Comparison of ENCODE assay signal across 15 cellular contexts in genomic region chr12:19561411-19561961, GRCh38.
"Had no signal": no experiment of that assay in that cellular context is flagged by ENCODE, and none has a peak within 500 bp of the region (broad histone marks: within the 10 kb centered on the region; RNA-seq: fewer than 3 reads in every experiment).

No MANE protein-coding gene starts in this region.

- H3K9me3 ChIP-seq: heart left ventricle, tibial artery, uterus had no signal

- H3K27me3 ChIP-seq: heart left ventricle, tibial artery, uterus had no signal

- H3K4me1 ChIP-seq: heart left ventricle, uterus had no signal

- FAIRE-seq: endothelial cell of umbilical vein had no signal

- H3K27ac ChIP-seq: heart left ventricle, tibial artery, uterus had no signal

- H3K36me3 ChIP-seq: tibial artery, uterus had no signal

- H3K27ac Mint-ChIP-seq: activated CD4-positive, alpha-beta T cell treated with anti-CD3 and anti-CD28 coated beads, Interleukin-2, amount 10 ng/mL, durations not matched to agents 7 days and 5 days had no signal

- H3K4me3 Mint-ChIP-seq: activated CD4-positive, alpha-beta T cell treated with anti-CD3 and anti-CD28 coated beads, Interleukin-2, amount 10 ng/mL, durations not matched to agents 7 days and 5 days had no signal

- DNase-seq: activated CD4-positive, alpha-beta T cell treated with anti-CD3 and anti-CD28 coated beads, Interleukin-2, amount 10 ng/mL, durations not matched to agents 7 days and 5 days; activated naive CD4-positive, alpha-beta T cell treated with anti-CD3 and anti-CD28 coated beads, Interleukin-2, amount 50 U/mL, for 16 hours; central memory CD4-positive, alpha-beta T cell; cortex of kidney; effector CD4-positive, alpha-beta T cell; foreskin melanocyte; heart left ventricle; left colon; midbrain; stimulated activated CD4-positive, alpha-beta T cell treated with anti-CD3 and anti-CD28 coated beads, Interleukin-2, amount 100 ng/mL, for 48 hours; stimulated activated naive CD4-positive, alpha-beta T cell; tibial artery; uterus had no signal

- H3K27me3 Mint-ChIP-seq: activated CD4-positive, alpha-beta T cell treated with anti-CD3 and anti-CD28 coated beads, Interleukin-2, amount 10 ng/mL, durations not matched to agents 7 days and 5 days had no signal

- H3K4me3 ChIP-seq: heart left ventricle, lung, tibial artery, uterus had no signal
